In genomic region chr4:132169660-132170059, GRCh38 we compare ENCODE assay signal across 22 cellular contexts.
DNase-seq lines count a peak whose midpoint lies in the region; ATAC-seq and TF ChIP-seq lines count a peak whose summit lies in the region.
"Had no signal": no experiment of that assay in that cellular context is flagged by ENCODE, and none has a peak within 500 bp of the region (broad histone marks: within the 10 kb centered on the region; RNA-seq: fewer than 3 reads in every experiment).

No MANE protein-coding gene starts in this region.

- no peak overlapping the region for H2AFZ ChIP-seq in GM23248

- H3K79me2 ChIP-seq in GM23248 (ENCODE audit: insufficient read depth) = no peaks in the 10 kb centered on the region

- peaks cover 2% of the 10 kb centered on the region for H3K9me3 Mint-ChIP-seq in endodermal cell

- H3K4me3 ChIP-seq in endodermal cell (ENCODE audit: low read length) (no peak overlapping the region), GM23248 (no peak overlapping the region), testis (no peak overlapping the region)

- no peaks in the 10 kb centered on the region for H3K27me3 Mint-ChIP-seq in endodermal cell (ENCODE audit: insufficient read depth)

- H3K27me3 ChIP-seq in endodermal cell (ENCODE audit: control insufficient read depth, insufficient read depth, low read length, poor library complexity, severe bottlenecking) (no peaks in the 10 kb centered on the region), GM23248 (replicated peaks; ENCODE audit: insufficient read depth) (no peaks in the 10 kb centered on the region), testis (no peaks in the 10 kb centered on the region)
- H3K27me3 ChIP-seq: BE2C had no signal

- no peaks in the 10 kb centered on the region for H3K4me1 ChIP-seq in endodermal cell (ENCODE audit: control insufficient read depth, insufficient read depth, low read length)
- no peaks in the 10 kb centered on the region for H3K4me1 ChIP-seq in GM23248 (ENCODE audit: insufficient read depth)
- H3K4me1 ChIP-seq in testis = no peaks in the 10 kb centered on the region
- H3K4me1 ChIP-seq: BE2C had no signal

- in situ Hi-C loops in GM23248 (cut with MboI) = no loop called here

- no peak overlapping the region for H3K4me2 ChIP-seq in GM23248 (ENCODE audit: unreplicated experiment)

- H3K36me3 ChIP-seq in endodermal cell (ENCODE audit: control insufficient read depth, insufficient read depth, low read length) (no peaks in the 10 kb centered on the region), GM23248 (ENCODE audit: low read depth) (no peaks in the 10 kb centered on the region), testis (ENCODE audit: low read depth, missing control alignments) (no peaks in the 10 kb centered on the region)
- H3K36me3 ChIP-seq: BE2C had no signal

- DNase-seq in NCI-H524 (lab: John Stamatoyannopoulos, UW) (peak; percentile 2 to 38), NCI-H524 treated with DMSO at 0.1 percent for 48 hours (lab: John Stamatoyannopoulos, UW) (no peak), SK-N-DZ (ENCODE audit: low spot score) (peak; percentile 23), endodermal cell (peak; percentile 47), GM23248 (no peak), NCI-H1417 treated with DMSO at 0.1 percent for 48 hours (lab: John Stamatoyannopoulos, UW) (no peak), testis (no peak)
- DNase-seq: BE2C, Calu3, DMS153, DND-41, Karpas-422, NCI-H1092, NCI-H1436, NCI-H187, NCI-H2081 treated with DMSO at 0.1 percent for 48 hours, NCI-H2171, NCI-H526 had no signal

- no peaks in the 10 kb centered on the region for H3K36me3 Mint-ChIP-seq in endodermal cell (ENCODE audit: low read depth)
- H3K36me3 Mint-ChIP-seq: CD14-positive monocyte had no signal

- H3K27ac Mint-ChIP-seq in endodermal cell = no peak overlapping the region
- H3K27ac Mint-ChIP-seq: CD14-positive monocyte had no signal

- no peak for ATAC-seq in GM21526 (IDR thresholded peaks at IDR 0.05; ENCODE audit: low FRiP score, unreplicated experiment)
- ATAC-seq: HCT116 had no signal

- H4K20me1 ChIP-seq in GM23248 (ENCODE audit: insufficient read depth) = no peaks in the 10 kb centered on the region

- H3K9ac ChIP-seq in endodermal cell (ENCODE audit: extremely low read depth, low read length, poor library complexity, severe bottlenecking) = no peak overlapping the region
- H3K9ac ChIP-seq in GM23248 = no peak overlapping the region

- 90 to 92% methylated on average over 3 to 5 of the region's 5 CpGs for WGBS in endodermal cell (ENCODE audit: insufficient coverage in 1 of 2, insufficient read length in 1 of 2), 2 experiments
- WGBS in GM23248 (ENCODE audit: low coverage in 1 of 2, low lambda C conversion rate in 2 of 2, missing lambda C conversion rate in 2 of 2), 2 experiments = 18 to 21% methylated on average over 5 of the region's 5 CpGs
- 91 to 100% methylated on average over 2 to 5 of the region's 5 CpGs for WGBS in testis, 2 donors

- intact Hi-C loops in testis (cut with DNase I; ENCODE audit: low total_unique reads) = no loop called here

- TF ChIP-seq CTCF in endodermal cell (conservative IDR thresholded peaks at IDR 0.05) = no peak
- TF ChIP-seq CTCF in testis (IDR thresholded peaks at IDR 0.05) = no peak

- H3K4me1 Mint-ChIP-seq in endodermal cell = no peaks in the 10 kb centered on the region
- H3K4me1 Mint-ChIP-seq: CD14-positive monocyte had no signal

- no peaks in the 10 kb centered on the region for H3K9me3 ChIP-seq in endodermal cell (ENCODE audit: control insufficient read depth, low read length)
- H3K9me3 ChIP-seq in GM23248 (ENCODE audit: low read depth) = no peaks in the 10 kb centered on the region
- no peaks in the 10 kb centered on the region for H3K9me3 ChIP-seq in testis
- H3K9me3 ChIP-seq: BE2C had no signal

- H3K9me2 ChIP-seq in GM23248 (ENCODE audit: insufficient read depth) = no peaks in the 10 kb centered on the region

- no peak overlapping the region for H3K4me3 Mint-ChIP-seq in endodermal cell
- H3K4me3 Mint-ChIP-seq: CD14-positive monocyte had no signal

- no peak for TF ChIP-seq POLR2A in testis (IDR thresholded peaks at IDR 0.05)

- H3K27ac ChIP-seq in endodermal cell (ENCODE audit: low read depth, low read length) (no peak overlapping the region), GM23248 (no peak overlapping the region), testis (no peak overlapping the region)
- H3K27ac ChIP-seq: 22Rv1 had no signal

- H3F3A ChIP-seq in GM23248 (ENCODE audit: insufficient read depth) = no peaks in the 10 kb centered on the region

Comparison
In these comparisons a context has a peak if more than half of its experiments do, and no peak if none do; other contexts are left out.
1. DNase-seq: peak in NCI-H524 (2 of 2), SK-N-DZ (single experiment) and endodermal cell (single experiment); none in NCI-H524 treated with DMSO at 0.1 percent for 48 hours (single experiment), GM23248 (single experiment), NCI-H1417 treated with DMSO at 0.1 percent for 48 hours (single experiment) and testis (single experiment).